Comparison of ENCODE assay signal across 18 cellular contexts in genomic region chr6:131295081-131295480, GRCh38.
"Had no signal": no experiment of that assay in that cellular context is flagged by ENCODE, and none has a peak within 500 bp of the region (broad histone marks: within the 10 kb centered on the region; RNA-seq: fewer than 3 reads in every experiment).

No MANE protein-coding gene starts in this region.

- H3K4me1 ChIP-seq: parathyroid adenoma, tibial artery had no signal

- H3K27me3 Mint-ChIP-seq: activated naive CD8-positive, alpha-beta T cell; activated T-helper 17 cell treated with anti-CD3 and anti-CD28 coated beads, Interleukin-2, amount 50 U/mL, for 72 hours; central memory CD8-positive, alpha-beta T cell; stimulated activated naive CD8-positive, alpha-beta T cell treated with anti-CD3 and anti-CD28 coated beads, Interleukin-15, Interleukin-2, amounts not matched to agents 100 ng/mL and 50 ng/mL, for 24 hours; T-cell had no signal

- H3K27me3 ChIP-seq: hepatocyte, tibial artery had no signal

- H3K9ac ChIP-seq: parathyroid adenoma had no signal

- H3K27ac Mint-ChIP-seq: activated naive CD8-positive, alpha-beta T cell; activated T-helper 17 cell treated with anti-CD3 and anti-CD28 coated beads, Interleukin-2, amount 50 U/mL, for 72 hours; stimulated activated naive CD8-positive, alpha-beta T cell treated with anti-CD3 and anti-CD28 coated beads, Interleukin-15, Interleukin-2, amounts not matched to agents 100 ng/mL and 50 ng/mL, for 24 hours had no signal

- H3K9me3 ChIP-seq: tibial artery had no signal

- ATAC-seq: activated T-helper 17 cell treated with anti-CD3 and anti-CD28 coated beads, Interleukin-2, amount 50 U/mL, for 72 hours; esophagus mucosa; left ventricle myocardium superior; right cardiac atrium; T-cell had no signal

- H3K36me3 ChIP-seq: tibial artery had no signal

- H3K4me3 ChIP-seq: hepatocyte, tibial artery had no signal

- H3K27ac ChIP-seq: parathyroid adenoma, tibial artery had no signal

- H3K9me3 Mint-ChIP-seq: activated T-helper 17 cell treated with anti-CD3 and anti-CD28 coated beads, Interleukin-2, amount 50 U/mL, for 72 hours; central memory CD8-positive, alpha-beta T cell; nephron progenitor cell; stimulated activated naive CD8-positive, alpha-beta T cell treated with anti-CD3 and anti-CD28 coated beads, Interleukin-15, Interleukin-2, amounts not matched to agents 100 ng/mL and 50 ng/mL, for 24 hours; T-cell had no signal

- H3K4me3 Mint-ChIP-seq: activated naive CD8-positive, alpha-beta T cell; activated T-helper 17 cell treated with anti-CD3 and anti-CD28 coated beads, Interleukin-2, amount 50 U/mL, for 72 hours; central memory CD8-positive, alpha-beta T cell; nephron progenitor cell; stimulated activated naive CD8-positive, alpha-beta T cell treated with anti-CD3 and anti-CD28 coated beads, Interleukin-15, Interleukin-2, amounts not matched to agents 100 ng/mL and 50 ng/mL, for 24 hours; T-cell had no signal

- DNase-seq: activated T-cell treated with anti-CD3 and anti-CD28 coated beads, Interleukin-2, amount 50 U/mL, for 1 hour; effector memory CD4-positive, alpha-beta T cell; glutamatergic neuron; left ventricle myocardium superior; nephron progenitor cell; nucleus accumbens; right cardiac atrium; stimulated activated CD4-positive, alpha-beta T cell treated with anti-CD3 and anti-CD28 coated beads, Interleukin-1b, Interleukin-23, amount 100 ng/mL, for 48 hours; T-cell; T-helper 9 cell; tibial artery had no signal
